ENCODE assay signal across 6 cellular contexts in the genomic region with DNA sequence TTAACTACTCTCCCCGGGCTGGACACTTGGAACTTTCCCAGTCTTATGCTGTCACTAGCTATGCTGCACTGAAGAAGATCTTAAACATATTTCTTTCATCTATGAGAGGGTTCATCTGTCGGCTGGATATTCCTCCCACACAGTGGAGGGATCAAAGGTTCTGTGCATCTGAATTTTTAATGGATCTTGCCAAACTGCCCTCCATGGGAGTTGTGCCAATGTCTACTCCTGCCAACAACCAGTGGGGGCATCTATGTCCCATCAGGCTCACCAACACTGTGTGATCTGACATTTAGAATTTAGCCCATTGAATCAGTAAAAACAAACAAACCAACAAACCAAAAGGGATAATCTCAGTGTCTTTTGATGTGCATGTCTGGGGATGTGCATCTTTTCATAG. TPM values are rescaled to one million over a fixed set of nuclear protein-coding genes. Genes with fewer than 3 reads are reported as not detected.
"Had no signal": no experiment of that assay in that cellular context is flagged by ENCODE, and none has a peak within 500 bp of the region (broad histone marks: within the 10 kb centered on the region; RNA-seq: fewer than 3 reads in every experiment).

No MANE protein-coding gene starts in this region.

RNA-seq across cellular contexts. Expression of gene PNMA6F, which starts 32.8 kb away (rescaled TPM):
- total RNA-seq: M059J, PC-3, Peyer's patch, Right ventricle myocardium superior, SJSA1 had no signal
- polyA plus RNA-seq: SK-N-SH had no signal
